ENCODE assay signal across 18 cellular contexts in genomic region chr12:92012691-92013090, GRCh38.
DNase-seq lines count a peak whose midpoint lies in the region; ATAC-seq, FAIRE-seq and TF ChIP-seq lines count a peak whose summit lies in the region.
"Had no signal": no experiment of that assay in that cellular context is flagged by ENCODE, and none has a peak within 500 bp of the region (broad histone marks: within the 10 kb centered on the region; RNA-seq: fewer than 3 reads in every experiment).

No MANE protein-coding gene starts in this region.

- ATAC-seq in CD4-positive, CD25-positive, alpha-beta regulatory T cell (ENCODE audit: low read depth in 2 of 2), result no peak
- no peak for ATAC-seq in CD8-positive, alpha-beta T cell

- DNase-seq in CD4-positive, CD25-positive, alpha-beta regulatory T cell, result no peak
- no peak for DNase-seq in CD8-positive, alpha-beta T cell
- DNase-seq in astrocyte (ENCODE audit: low read depth) (no peak), hepatic stellate cell (ENCODE audit: low spot score) (peak; percentile 8), NCI-H128 (lab: John Stamatoyannopoulos, UW; ENCODE audit: unreplicated experiment) (no peak), cerebellar nuclear complex (lab: John Stamatoyannopoulos, UW) (no peak), NCI-H1092 treated with DMSO at 0.1 percent for 48 hours (lab: John Stamatoyannopoulos, UW) (no peak), MV-4-11 (lab: John Stamatoyannopoulos, UW) (no peak)
- DNase-seq: ACHN; Caco-2; CD8-positive, alpha-beta memory T cell; DND-41; GF-D8; HCEC 1CT; HFFc6 had no signal

- H3K4me1 ChIP-seq in CD4-positive, CD25-positive, alpha-beta regulatory T cell (ENCODE audit: control insufficient read depth, insufficient read depth, low read length, poor library complexity, severe bottlenecking), result peaks cover 19% of the 10 kb centered on the region
- H3K4me1 ChIP-seq in CD8-positive, alpha-beta T cell (ENCODE audit: insufficient read depth, low read length), result peaks cover 32% of the 10 kb centered on the region
- no peaks in the 10 kb centered on the region for H3K4me1 ChIP-seq in astrocyte (ENCODE audit: insufficient read depth, low read length)
- H3K4me1 ChIP-seq: BLaER1 treated with 17β-estradiol and CSF1 and Interleukin-3, amounts not matched to agents 10 nM and 100 nM; Caco-2 had no signal

- no peak overlapping the region for H3K4me3 Mint-ChIP-seq in CD4-positive, CD25-positive, alpha-beta regulatory T cell
- no peak overlapping the region for H3K4me3 Mint-ChIP-seq in CD8-positive, alpha-beta T cell
- H3K4me3 Mint-ChIP-seq in astrocyte (ENCODE audit: unreplicated experiment), result no peak overlapping the region
- H3K4me3 Mint-ChIP-seq: HFFc6 had no signal

- H3K27ac ChIP-seq in CD4-positive, CD25-positive, alpha-beta regulatory T cell (ENCODE audit: insufficient read depth, low read length, poor library complexity, severe bottlenecking), result no peak overlapping the region
- H3K27ac ChIP-seq in CD8-positive, alpha-beta T cell (ENCODE audit: low read depth, low read length), result no peak overlapping the region
- H3K27ac ChIP-seq in astrocyte (ENCODE audit: low read depth, low read length), result no peak overlapping the region
- H3K27ac ChIP-seq: BLaER1 treated with 17β-estradiol and CSF1 and Interleukin-3, amounts not matched to agents 10 nM and 100 nM; HL-60 had no signal

- TF ChIP-seq CTCF in CD8-positive, alpha-beta T cell (IDR thresholded peaks at IDR 0.05), result no peak
- TF ChIP-seq CTCF in astrocyte (IDR thresholded peaks at IDR 0.05; ENCODE audit: insufficient read depth, low read depth, low read length), result no peak

- no peaks in the 10 kb centered on the region for H4K20me1 ChIP-seq in astrocyte (ENCODE audit: insufficient read depth, low read length)
- H4K20me1 ChIP-seq: BLaER1 treated with 17β-estradiol and CSF1 and Interleukin-3, amounts not matched to agents 10 nM and 100 nM had no signal

- H3K36me3 ChIP-seq in CD4-positive, CD25-positive, alpha-beta regulatory T cell (ENCODE audit: control insufficient read depth, insufficient read depth, low read length), result no peaks in the 10 kb centered on the region
- no peaks in the 10 kb centered on the region for H3K36me3 ChIP-seq in CD8-positive, alpha-beta T cell (ENCODE audit: insufficient read depth, low read length)
- H3K36me3 ChIP-seq in astrocyte (ENCODE audit: insufficient read depth, low read length), result no peaks in the 10 kb centered on the region
- H3K36me3 ChIP-seq: BLaER1 treated with 17β-estradiol and CSF1 and Interleukin-3, amounts not matched to agents 10 nM and 100 nM had no signal

- CTCF ChIA-PET in CD8-positive, alpha-beta T cell (lab: Charles Lee), result interaction anchor here (0.9 to 1.8 kb wide), 4 partner anchors 18 to 130 kb away, joined by 3 to 4 read pairs (median 3); no protein-coding TSS in a partner anchor

- H3K27ac Mint-ChIP-seq in CD4-positive, CD25-positive, alpha-beta regulatory T cell, result peak overlapping the region; percentile 45 to 83 (median 49)
- peak overlapping the region; percentile 56 for H3K27ac Mint-ChIP-seq in CD8-positive, alpha-beta T cell
- H3K27ac Mint-ChIP-seq in astrocyte (ENCODE audit: unreplicated experiment), result no peak overlapping the region
- H3K27ac Mint-ChIP-seq: HFFc6 had no signal

- peaks cover 13 to 62% (median 37%) of the 10 kb centered on the region in 4 donors for H3K4me1 Mint-ChIP-seq in CD4-positive, CD25-positive, alpha-beta regulatory T cell
- peaks cover 39% of the 10 kb centered on the region for H3K4me1 Mint-ChIP-seq in CD8-positive, alpha-beta T cell (ENCODE audit: low read depth)
- no peaks in the 10 kb centered on the region for H3K4me1 Mint-ChIP-seq in astrocyte (ENCODE audit: low read depth, unreplicated experiment)

- H3K9ac ChIP-seq in astrocyte (ENCODE audit: low read length), result no peak overlapping the region
- H3K9ac ChIP-seq: BLaER1 treated with 17β-estradiol and CSF1 and Interleukin-3, amounts not matched to agents 10 nM and 100 nM had no signal

- no peaks in the 10 kb centered on the region for H3K9me3 ChIP-seq in CD4-positive, CD25-positive, alpha-beta regulatory T cell (ENCODE audit: control insufficient read depth in 2 of 2, low read length in 2 of 2)
- no peaks in the 10 kb centered on the region for H3K9me3 ChIP-seq in CD8-positive, alpha-beta T cell (ENCODE audit: low read length)
- H3K9me3 ChIP-seq in astrocyte (ENCODE audit: insufficient read depth, low read depth, low read length), result no peaks in the 10 kb centered on the region
- H3K9me3 ChIP-seq: BLaER1 treated with 17β-estradiol and CSF1 and Interleukin-3, amounts not matched to agents 10 nM and 100 nM had no signal

- H3K4me2 ChIP-seq in astrocyte (ENCODE audit: low read length), result no peak overlapping the region
- H3K4me2 ChIP-seq: BLaER1 treated with 17β-estradiol and CSF1 and Interleukin-3, amounts not matched to agents 10 nM and 100 nM had no signal

- no peaks in the 10 kb centered on the region for H3K27me3 Mint-ChIP-seq in CD4-positive, CD25-positive, alpha-beta regulatory T cell
- H3K27me3 Mint-ChIP-seq in CD8-positive, alpha-beta T cell (ENCODE audit: low read depth), result no peaks in the 10 kb centered on the region
- no peaks in the 10 kb centered on the region for H3K27me3 Mint-ChIP-seq in astrocyte (ENCODE audit: low read depth, unreplicated experiment)
- H3K27me3 Mint-ChIP-seq: CD8-positive, alpha-beta memory T cell had no signal

- no peaks in the 10 kb centered on the region for H3K27me3 ChIP-seq in CD4-positive, CD25-positive, alpha-beta regulatory T cell (ENCODE audit: control insufficient read depth, insufficient read depth, low read length)
- no peaks in the 10 kb centered on the region for H3K27me3 ChIP-seq in CD8-positive, alpha-beta T cell (ENCODE audit: insufficient read depth, low read length)
- H3K27me3 ChIP-seq in astrocyte (ENCODE audit: insufficient read depth, low read length), result no peaks in the 10 kb centered on the region
- H3K27me3 ChIP-seq: BLaER1 treated with 17β-estradiol and CSF1 and Interleukin-3, amounts not matched to agents 10 nM and 100 nM had no signal

- H3K79me2 ChIP-seq in astrocyte (ENCODE audit: insufficient read depth, low read length), result no peaks in the 10 kb centered on the region

- POLR2A ChIA-PET in CD8-positive, alpha-beta T cell (lab: Charles Lee), result interaction anchor here (0.9 to 1.1 kb wide), 2 partner anchors 125 to 129 kb away, joined by 3 to 4 read pairs; no protein-coding TSS in a partner anchor

- FAIRE-seq in astrocyte (lab: Jason Lieb, UNC), result peak; percentile 23
- FAIRE-seq: GM19239 had no signal

- no peak overlapping the region for H2AFZ ChIP-seq in astrocyte (ENCODE audit: low read depth, low read length)

- peaks cover 4% of the 10 kb centered on the region for H3K36me3 Mint-ChIP-seq in CD4-positive, CD25-positive, alpha-beta regulatory T cell
- H3K36me3 Mint-ChIP-seq in CD8-positive, alpha-beta T cell, result peaks cover 3% of the 10 kb centered on the region
- H3K36me3 Mint-ChIP-seq in astrocyte (ENCODE audit: low read depth, unreplicated experiment), result no peaks in the 10 kb centered on the region

- intact Hi-C loops in CD8-positive, alpha-beta T cell (cut with DNase I, micrococcal nuclease), result no loop called here

- H3K4me3 ChIP-seq in CD4-positive, CD25-positive, alpha-beta regulatory T cell (ENCODE audit: low read depth, low read length), result no peak overlapping the region
- H3K4me3 ChIP-seq in CD8-positive, alpha-beta T cell (ENCODE audit: low read depth, low read length), result no peak overlapping the region
- no peak overlapping the region for H3K4me3 ChIP-seq in astrocyte (ENCODE audit: insufficient read depth, low read depth, low read length)
- H3K4me3 ChIP-seq: BLaER1 treated with 17β-estradiol and CSF1 and Interleukin-3, amounts not matched to agents 10 nM and 100 nM had no signal

- peaks cover 0 to 10% (median 3%) of the 10 kb centered on the region in 7 donors for H3K9me3 Mint-ChIP-seq in CD4-positive, CD25-positive, alpha-beta regulatory T cell
- H3K9me3 Mint-ChIP-seq in CD8-positive, alpha-beta T cell, result peaks cover 7% of the 10 kb centered on the region
- H3K9me3 Mint-ChIP-seq in astrocyte (ENCODE audit: unreplicated experiment), result peaks cover 3% of the 10 kb centered on the region
- H3K9me3 Mint-ChIP-seq: HFFc6 had no signal
